ENCODE assay signal across 20 cellular contexts in genomic region chrX:21961142-21961541, GRCh38. TPM values are rescaled to one million over a fixed set of nuclear protein-coding genes. Genes with fewer than 3 reads are reported as not detected.
DNase-seq lines count a peak whose midpoint lies in the region; ATAC-seq, FAIRE-seq and TF ChIP-seq lines count a peak whose summit lies in the region.
"Had no signal": no experiment of that assay in that cellular context is flagged by ENCODE, and none has a peak within 500 bp of the region (broad histone marks: within the 10 kb centered on the region; RNA-seq: fewer than 3 reads in every experiment).

No MANE protein-coding gene starts in this region.

- peak overlapping the region; percentile 29 for H3K27ac Mint-ChIP-seq in activated CD8-positive, alpha-beta memory T cell treated with anti-CD3 and anti-CD28 coated beads, Interleukin-2, amount 10 ng/mL, durations not matched to agents 7 days and 5 days
- H3K27ac Mint-ChIP-seq in stimulated activated effector memory CD8-positive, alpha-beta T cell treated with anti-CD3 and anti-CD28 coated beads, Interleukin-12 subunit alpha, Interleukin-12 subunit beta, amount 100 ng/mL, for 72 hours, result peak overlapping the region; percentile 63
- H3K27ac Mint-ChIP-seq in neural progenitor cell, result no peak overlapping the region
- H3K27ac Mint-ChIP-seq: activated naive CD4-positive, alpha-beta T cell treated with anti-CD3 and anti-CD28 coated beads, Interleukin-2, amount 10 ng/mL, durations not matched to agents 7 days and 5 days had no signal

- H3K36me3 ChIP-seq in Panc1 (ENCODE audit: control insufficient read depth, insufficient read depth, low read length) (no peaks in the 10 kb centered on the region), K562 (ENCODE audit: control insufficient read depth, insufficient read depth, low read length) (peaks cover 5% of the 10 kb centered on the region; the same call in 1 of the 3 replicates), osteoblast (ENCODE audit: insufficient read depth, low read length) (no peaks in the 10 kb centered on the region), neural progenitor cell (no peaks in the 10 kb centered on the region)
- H3K36me3 ChIP-seq: esophagus squamous epithelium, prostate gland, vagina had no signal

- H3K9me1 ChIP-seq in K562 (ENCODE audit: control insufficient read depth, insufficient read depth, low read length), result no peaks in the 10 kb centered on the region

- ATAC-seq in activated CD8-positive, alpha-beta memory T cell treated with anti-CD3 and anti-CD28 coated beads, Interleukin-2, amount 10 ng/mL, durations not matched to agents 7 days and 5 days, result no peak
- ATAC-seq in Panc1, result no peak
- peak; percentile 48 for ATAC-seq in K562
- ATAC-seq in stimulated activated effector memory CD8-positive, alpha-beta T cell treated with anti-CD3 and anti-CD28 coated beads, Interleukin-12 subunit alpha, Interleukin-12 subunit beta, amount 100 ng/mL, for 72 hours, result no peak
- ATAC-seq: A549; body of pancreas; CD8-positive, alpha-beta T cell; stimulated activated naive CD8-positive, alpha-beta T cell treated with anti-CD3 and anti-CD28 coated beads, Interleukin-15, amount 100 ng/mL, for 72 hours had no signal

- peaks cover 22% of the 10 kb centered on the region for H4K20me1 ChIP-seq in K562 (replicated peaks; ENCODE audit: control insufficient read depth, insufficient read depth, low read length)
- H4K20me1 ChIP-seq in osteoblast (ENCODE audit: insufficient read depth, low read length), result peaks cover 11% of the 10 kb centered on the region
- no peaks in the 10 kb centered on the region for H4K20me1 ChIP-seq in neural progenitor cell (ENCODE audit: low read depth)

- H2AFZ ChIP-seq in K562 (ENCODE audit: low read depth, low read length), result no peak overlapping the region
- H2AFZ ChIP-seq in osteoblast (ENCODE audit: low read length), result no peak overlapping the region
- no peak overlapping the region for H2AFZ ChIP-seq in neural progenitor cell (replicated peaks)

- intact Hi-C loops in Panc1 (cut with micrococcal nuclease; ENCODE audit: unreplicated experiment), result no loop called here
- intact Hi-C loops in K562 (cut with micrococcal nuclease), result no loop called here

- no peak for TF ChIP-seq POLR2A in K562 (conservative IDR thresholded peaks at IDR 0.05)

- no peak for DNase-seq in activated CD8-positive, alpha-beta memory T cell treated with anti-CD3 and anti-CD28 coated beads, Interleukin-2, amount 10 ng/mL, durations not matched to agents 7 days and 5 days
- no peak for DNase-seq in activated CD8-positive, alpha-beta memory T cell treated with anti-CD3 and anti-CD28 coated beads for 24 hours
- no peak for DNase-seq in Panc1 (ENCODE audit: low read depth, low spot score)
- peak in 1 of 4 experiments; percentile 13 for DNase-seq in K562 (ENCODE audit: extremely low read depth in 1 of 4, low spot score in 3 of 4)
- DNase-seq in stimulated activated effector memory CD8-positive, alpha-beta T cell treated with anti-CD3 and anti-CD28 coated beads, Interleukin-12 subunit alpha, Interleukin-12 subunit beta, amount 100 ng/mL, for 72 hours (ENCODE audit: low spot score in 2 of 2), result no peak
- no peak for DNase-seq in osteoblast (ENCODE audit: insufficient read length, low spot score, missing footprints)
- DNase-seq in neural progenitor cell (ENCODE audit: low spot score), result no peak
- no peak for DNase-seq in NK-92 (lab: John Stamatoyannopoulos, UW; ENCODE audit: unreplicated experiment)
- DNase-seq: activated naive CD4-positive, alpha-beta T cell treated with anti-CD3 and anti-CD28 coated beads, Interleukin-2, amount 10 ng/mL, durations not matched to agents 7 days and 5 days; body of pancreas; CD8-positive, alpha-beta T cell; esophagus squamous epithelium; Karpas-422; NCI-H345; stimulated activated naive CD8-positive, alpha-beta T cell treated with anti-CD3 and anti-CD28 coated beads, Interleukin-15, amount 100 ng/mL, for 72 hours had no signal

- no peaks in the 10 kb centered on the region for H3K9me3 Mint-ChIP-seq in activated CD8-positive, alpha-beta memory T cell treated with anti-CD3 and anti-CD28 coated beads, Interleukin-2, amount 10 ng/mL, durations not matched to agents 7 days and 5 days (ENCODE audit: low read depth)
- no peaks in the 10 kb centered on the region for H3K9me3 Mint-ChIP-seq in stimulated activated effector memory CD8-positive, alpha-beta T cell treated with anti-CD3 and anti-CD28 coated beads, Interleukin-12 subunit alpha, Interleukin-12 subunit beta, amount 100 ng/mL, for 72 hours
- H3K9me3 Mint-ChIP-seq in neural progenitor cell, result peaks cover 23% of the 10 kb centered on the region
- H3K9me3 Mint-ChIP-seq: activated naive CD4-positive, alpha-beta T cell treated with anti-CD3 and anti-CD28 coated beads, Interleukin-2, amount 10 ng/mL, durations not matched to agents 7 days and 5 days; CD8-positive, alpha-beta T cell; stimulated activated naive CD8-positive, alpha-beta T cell treated with anti-CD3 and anti-CD28 coated beads, Interleukin-15, amount 100 ng/mL, for 72 hours had no signal

- H3K4me2 ChIP-seq in K562 (ENCODE audit: insufficient read depth, low read length), result no peak overlapping the region; the same call in 1 of the 2 replicates
- no peak overlapping the region for H3K4me2 ChIP-seq in osteoblast (ENCODE audit: insufficient read depth, low read length)
- H3K4me2 ChIP-seq in neural progenitor cell, result no peak overlapping the region
- H3K4me2 ChIP-seq: A549 had no signal

- H3K4me3 Mint-ChIP-seq in activated CD8-positive, alpha-beta memory T cell treated with anti-CD3 and anti-CD28 coated beads, Interleukin-2, amount 10 ng/mL, durations not matched to agents 7 days and 5 days, result no peak overlapping the region
- no peak overlapping the region for H3K4me3 Mint-ChIP-seq in stimulated activated effector memory CD8-positive, alpha-beta T cell treated with anti-CD3 and anti-CD28 coated beads, Interleukin-12 subunit alpha, Interleukin-12 subunit beta, amount 100 ng/mL, for 72 hours
- H3K4me3 Mint-ChIP-seq in neural progenitor cell, result no peak overlapping the region
- H3K4me3 Mint-ChIP-seq: activated naive CD4-positive, alpha-beta T cell treated with anti-CD3 and anti-CD28 coated beads, Interleukin-2, amount 10 ng/mL, durations not matched to agents 7 days and 5 days; CD8-positive, alpha-beta T cell had no signal

- no peak for FAIRE-seq in K562 (lab: Jason Lieb, UNC)
- FAIRE-seq: GM18507 had no signal

- H3F3A ChIP-seq in neural progenitor cell (ENCODE audit: low read depth), result no peaks in the 10 kb centered on the region

- POLR2A ChIA-PET in Panc1 (lab: Charles Lee), result no interaction called here
- POLR2A ChIA-PET in K562 (lab: Yijun Ruan, JAX), result interaction anchor here (0.6 to 0.9 kb wide), 2 partner anchors 9 to 304 kb away, joined by 3 to 4 read pairs; no protein-coding TSS in a partner anchor

- peaks cover 93% of the 10 kb centered on the region for H3K79me2 ChIP-seq in K562 (ENCODE audit: control insufficient read depth, insufficient read depth, low read length)
- peaks cover 94% of the 10 kb centered on the region for H3K79me2 ChIP-seq in osteoblast (ENCODE audit: insufficient read depth, low read length)
- peaks cover 98% of the 10 kb centered on the region for H3K79me2 ChIP-seq in neural progenitor cell (ENCODE audit: low read depth)

- peaks cover 4% of the 10 kb centered on the region for H3K36me3 Mint-ChIP-seq in activated CD8-positive, alpha-beta memory T cell treated with anti-CD3 and anti-CD28 coated beads, Interleukin-2, amount 10 ng/mL, durations not matched to agents 7 days and 5 days
- H3K36me3 Mint-ChIP-seq in stimulated activated effector memory CD8-positive, alpha-beta T cell treated with anti-CD3 and anti-CD28 coated beads, Interleukin-12 subunit alpha, Interleukin-12 subunit beta, amount 100 ng/mL, for 72 hours, result peaks cover 2% of the 10 kb centered on the region
- peaks cover 37% of the 10 kb centered on the region for H3K36me3 Mint-ChIP-seq in neural progenitor cell
- H3K36me3 Mint-ChIP-seq: CD8-positive, alpha-beta T cell had no signal

- H3K9me3 ChIP-seq in Panc1 (ENCODE audit: control insufficient read depth, insufficient read depth, low read depth, low read length), result no peaks in the 10 kb centered on the region
- H3K9me3 ChIP-seq in K562 (replicated peaks; ENCODE audit: control insufficient read depth, insufficient read depth, low read depth, low read length), result no peaks in the 10 kb centered on the region
- no peaks in the 10 kb centered on the region for H3K9me3 ChIP-seq in osteoblast (ENCODE audit: low read depth, low read length)
- no peaks in the 10 kb centered on the region for H3K9me3 ChIP-seq in neural progenitor cell (ENCODE audit: low read depth)
- H3K9me3 ChIP-seq: A549, body of pancreas, esophagus squamous epithelium, HAP-1, prostate gland, vagina had no signal

- H3K27me3 Mint-ChIP-seq in activated CD8-positive, alpha-beta memory T cell treated with anti-CD3 and anti-CD28 coated beads, Interleukin-2, amount 10 ng/mL, durations not matched to agents 7 days and 5 days, result no peaks in the 10 kb centered on the region
- H3K27me3 Mint-ChIP-seq in neural progenitor cell (ENCODE audit: insufficient read depth, low read depth), result no peaks in the 10 kb centered on the region
- H3K27me3 Mint-ChIP-seq: activated naive CD4-positive, alpha-beta T cell treated with anti-CD3 and anti-CD28 coated beads, Interleukin-2, amount 10 ng/mL, durations not matched to agents 7 days and 5 days; stimulated activated naive CD8-positive, alpha-beta T cell treated with anti-CD3 and anti-CD28 coated beads, Interleukin-15, amount 100 ng/mL, for 72 hours had no signal

- no peak for TF ChIP-seq RAD21 in K562 (CRISPR knock-in tag; conservative IDR thresholded peaks at IDR 0.05 in 1 of 2, IDR thresholded peaks at IDR 0.05 in 1 of 2)

- H3K4me3 ChIP-seq in Panc1 (ENCODE audit: low read depth in 2 of 2, low read length in 2 of 2) (no peak overlapping the region), K562 (no peak overlapping the region), osteoblast (ENCODE audit: insufficient read depth, low read length) (no peak overlapping the region), neural progenitor cell (no peak overlapping the region)
- H3K4me3 ChIP-seq: A549, body of pancreas, esophagus squamous epithelium, HAP-1, prostate gland, vagina had no signal

- no peak for TF ChIP-seq EP300 in K562 (IDR thresholded peaks at IDR 0.05; ENCODE audit: low read length)

- H3K4me1 ChIP-seq in Panc1 (ENCODE audit: control insufficient read depth, insufficient read depth, low read length) (peaks cover 42% of the 10 kb centered on the region), K562 (replicated peaks in 1 of 2; ENCODE audit: control insufficient read depth in 2 of 2, insufficient read depth in 2 of 2, low read length in 2 of 2) (peaks cover 7 to 26% of the 10 kb centered on the region in 2 experiments), osteoblast (ENCODE audit: insufficient read depth, low read length) (peaks cover 22% of the 10 kb centered on the region), neural progenitor cell (no peaks in the 10 kb centered on the region)
- H3K4me1 ChIP-seq: body of pancreas, prostate gland had no signal

- H3K27ac ChIP-seq in Panc1 (ENCODE audit: low read length) (peak overlapping the region; percentile 34), K562 (ENCODE audit: extremely low read depth, low read depth, low read length) (peak overlapping the region; percentile 30; the same call in 1 of the 3 replicates), osteoblast (ENCODE audit: low read depth, low read length) (no peak overlapping the region), neural progenitor cell (no peak overlapping the region)
- H3K27ac ChIP-seq: A549, body of pancreas, esophagus squamous epithelium, prostate gland, vagina had no signal

- WGBS in K562 (ENCODE audit: insufficient coverage, low coverage, missing lambda C conversion rate), result 60% methylated on average over 3 of the region's 3 CpGs

- in situ Hi-C loops in Panc1 (cut with HindIII; ENCODE audit: low pct_unique_long_range_greater_than_20kb, low sequenced_read_pairs), result no loop called here
- in situ Hi-C loops in K562 (cut with MboI), result no loop called here

- H3K9ac ChIP-seq in K562 (ENCODE audit: insufficient read depth in 1 of 2, low read depth in 2 of 2, low read length in 2 of 2), result no peak overlapping the region
- no peak overlapping the region for H3K9ac ChIP-seq in neural progenitor cell

- H3K4me1 Mint-ChIP-seq in activated CD8-positive, alpha-beta memory T cell treated with anti-CD3 and anti-CD28 coated beads, Interleukin-2, amount 10 ng/mL, durations not matched to agents 7 days and 5 days, result peaks cover 26% of the 10 kb centered on the region
- peaks cover 25% of the 10 kb centered on the region for H3K4me1 Mint-ChIP-seq in stimulated activated effector memory CD8-positive, alpha-beta T cell treated with anti-CD3 and anti-CD28 coated beads, Interleukin-12 subunit alpha, Interleukin-12 subunit beta, amount 100 ng/mL, for 72 hours
- peaks cover 11% of the 10 kb centered on the region for H3K4me1 Mint-ChIP-seq in neural progenitor cell

- CTCF ChIA-PET in activated CD8-positive, alpha-beta memory T cell treated with anti-CD3 and anti-CD28 coated beads, Interleukin-2, amount 10 ng/mL, durations not matched to agents 7 days and 5 days (lab: Charles Lee), result no interaction called here
- CTCF ChIA-PET in Panc1 (lab: Charles Lee) (no interaction called here), K562 (lab: Yijun Ruan, JAX; ENCODE audit: low intra/inter-chr PET ratio) (no interaction called here)

- TF ChIP-seq CTCF in Panc1 (IDR thresholded peaks at IDR 0.05) (no peak), K562 (IDR thresholded peaks at IDR 0.05 in 2 of 3, conservative IDR thresholded peaks at IDR 0.05 in 1 of 3; ENCODE audit: insufficient read depth in 2 of 3, low read depth in 1 of 3, low read length in 3 of 3) (no peak), osteoblast (IDR thresholded peaks at IDR 0.05; ENCODE audit: extremely low read depth, low read depth, low read length) (no peak), neural progenitor cell (IDR thresholded peaks at IDR 0.05) (no peak)

- no TSS peak for BruUV-seq in Panc1 (replicated peaks; lab: Mats Ljungman, UMichigan)
- no TSS peak for BruUV-seq in K562 (replicated peaks; lab: Mats Ljungman, UMichigan)

- H3K27me3 ChIP-seq in Panc1 (ENCODE audit: control insufficient read depth, insufficient read depth, low read length), result no peaks in the 10 kb centered on the region
- H3K27me3 ChIP-seq in K562 (ENCODE audit: control insufficient read depth in 2 of 2, insufficient read depth in 2 of 2, low read length in 2 of 2), result no peaks in the 10 kb centered on the region
- H3K27me3 ChIP-seq in osteoblast (ENCODE audit: insufficient read depth, low read length), result no peaks in the 10 kb centered on the region
- H3K27me3 ChIP-seq in neural progenitor cell, result no peaks in the 10 kb centered on the region
- H3K27me3 ChIP-seq: body of pancreas, esophagus squamous epithelium, vagina had no signal

RNA-seq across cellular contexts. Expression of gene SMS, which starts 20.6 kb away (rescaled TPM):
- total RNA-seq in activated CD8-positive, alpha-beta memory T cell treated with anti-CD3 and anti-CD28 coated beads, Interleukin-2, amount 10 ng/mL, durations not matched to agents 7 days and 5 days, result 10 to 100 TPM; 76.2 to 95.6 TPM
- total RNA-seq in Panc1 (2021; ENCODE audit: unreplicated experiment), result 172 TPM
- polyA plus RNA-seq in Panc1 (2012; ENCODE audit: insufficient read length), result 186 TPM
- total RNA-seq in K562 (2011; cell fraction: chromatin; rRNA removed; ENCODE audit: low replicate concordance), result 13.0 and 19.7 TPM in 2 replicates
- 12.6 and 13.3 TPM in 2 replicates for total RNA-seq in K562 (2011; cell fraction: nucleolus; rRNA removed)
- total RNA-seq in K562 (2011; cell fraction: nucleoplasm; rRNA removed), result 16.6 and 20.2 TPM in 2 replicates
- 158 and 164 TPM in 2 replicates for total RNA-seq in K562 (2014; rRNA removed)
- 193 and 211 TPM in 2 replicates for total RNA-seq in K562 (2014; rRNA removed; fragmentation: Illumina TruSeq; extraction: Trizol)
- total RNA-seq in K562 (2015; rRNA removed; fragmentation: Illumina TruSeq; extraction: Trizol), result 179 and 192 TPM in 2 replicates
- 150 and 152 TPM in 2 replicates for total RNA-seq in K562 (2021)
- polyA plus RNA-seq in K562 (2011; rRNA removed), result 75.5 and 111 TPM in 2 replicates
- polyA plus RNA-seq in K562 (2011; cell fraction: cytosol; rRNA removed), result 63.9 and 64.3 TPM in 2 replicates
- polyA plus RNA-seq in K562 (2011; cell fraction: nucleus; rRNA removed), result 27.6 and 33.3 TPM in 2 replicates
- 98.5 and 157 TPM in 2 replicates for polyA plus RNA-seq in K562 (2012)
- polyA plus RNA-seq in K562 (2014; fragmentation: Illumina TruSeq; extraction: Trizol), result 181 and 193 TPM in 2 replicates
- polyA plus RNA-seq in K562 (2014; fragmentation: Nextera tagmentation; extraction: Ambion mirVana), result 10 to 100 TPM; 71.1 to 98.5 TPM
- polyA plus RNA-seq in K562 (2014; rRNA removed), result 133 TPM in 2 replicates
- polyA minus RNA-seq in K562 (2011; rRNA and poly(A)+ RNA removed), result 95.3 and 96.0 TPM in 2 replicates
- 81.9 and 89.6 TPM in 2 replicates for polyA minus RNA-seq in K562 (2011; cell fraction: cytosol; rRNA and poly(A)+ RNA removed)
- polyA minus RNA-seq in K562 (2011; cell fraction: nucleus; rRNA and poly(A)+ RNA removed), result 11.8 and 20.5 TPM in 2 replicates
- 69.2 and 76.0 TPM in 2 replicates for total RNA-seq in osteoblast
- 105 and 142 TPM in 2 replicates for total RNA-seq in neural progenitor cell (ENCODE audit: low replicate concordance)

Comparison
In these comparisons a context has a peak if more than half of its experiments do, and no peak if none do; other contexts are left out.
1. H3K27ac ChIP-seq: peak in Panc1 (single experiment) and K562 (single experiment); none in osteoblast (single experiment) and neural progenitor cell (single experiment).